In the genomic region with DNA sequence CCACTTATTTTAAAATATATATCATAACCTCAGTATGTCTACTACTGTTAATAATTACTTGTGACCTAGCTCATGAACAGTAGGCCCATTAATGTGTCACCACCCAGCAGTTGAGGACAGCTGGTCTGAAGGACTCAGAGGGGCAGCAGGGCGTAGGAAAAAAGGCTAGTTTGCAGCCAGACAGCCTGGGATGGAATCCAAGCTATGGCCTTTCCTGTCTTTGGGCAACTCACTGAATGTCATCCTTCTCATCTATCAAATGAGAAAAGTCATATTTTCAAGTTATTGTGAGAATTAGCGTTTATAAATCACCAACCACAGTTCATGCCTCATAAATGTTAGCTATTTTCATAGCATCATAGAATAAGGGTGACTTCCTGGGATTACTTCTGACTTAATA, we compare ENCODE assay signal across 11 cellular contexts. TPM values are rescaled to one million over a fixed set of nuclear protein-coding genes. Genes with fewer than 3 reads are reported as not detected.
DNase-seq lines count a peak whose midpoint lies in the region; ATAC-seq and TF ChIP-seq lines count a peak whose summit lies in the region.
"Had no signal": no experiment of that assay in that cellular context is flagged by ENCODE, and none has a peak within 500 bp of the region (broad histone marks: within the 10 kb centered on the region; RNA-seq: fewer than 3 reads in every experiment).

No MANE protein-coding gene starts in this region.

- no peaks in the 10 kb centered on the region for H3K9me3 ChIP-seq in skeletal muscle tissue (ENCODE audit: control insufficient read depth in 3 of 3, low read length in 3 of 3)

- H3K9ac ChIP-seq in skeletal muscle tissue (ENCODE audit: low read depth in 1 of 3, low read length in 3 of 3) = no peak overlapping the region

- H3K4me1 ChIP-seq in skeletal muscle tissue (ENCODE audit: control insufficient read depth in 3 of 3, insufficient read depth in 3 of 3, low read length in 3 of 3) = peaks cover 5 to 8% (median 8%) of the 10 kb centered on the region in 3 donors

- no peaks in the 10 kb centered on the region for H3K27me3 ChIP-seq in skeletal muscle tissue (ENCODE audit: control insufficient read depth in 3 of 3, insufficient read depth in 3 of 3, low read length in 3 of 3)

- ATAC-seq in GM19467 (IDR thresholded peaks at IDR 0.05; ENCODE audit: unreplicated experiment) (peak; percentile 70), GM18858 (IDR thresholded peaks at IDR 0.05; ENCODE audit: unreplicated experiment) (no peak), GM21390 (IDR thresholded peaks at IDR 0.05; ENCODE audit: unreplicated experiment) (no peak)

- H3K36me3 ChIP-seq in skeletal muscle tissue (ENCODE audit: control insufficient read depth in 3 of 3, insufficient read depth in 3 of 3, low read length in 3 of 3) = no peaks in the 10 kb centered on the region

- TF ChIP-seq CTCF in foreskin fibroblast (IDR thresholded peaks at IDR 0.05; ENCODE audit: low read depth, low read length) = no peak

- H3K27ac ChIP-seq in skeletal muscle tissue (ENCODE audit: low read depth, low read length) = peak overlapping the region; percentile 7

- peak; percentile 72 to 86 for DNase-seq in NCI-H446 (lab: John Stamatoyannopoulos, UW)
- DNase-seq in foreskin fibroblast = peak; percentile 13 to 36
- no peak for DNase-seq in NCI-H2081 treated with DMSO at 0.1 percent for 48 hours (lab: John Stamatoyannopoulos, UW)
- DNase-seq: DMS79 treated with DMSO at 0.1 percent for 48 hours; immature natural killer cell; NCI-H1417; stimulated activated CD4-positive, alpha-beta T cell treated with anti-CD3 and anti-CD28 coated beads, Interleukin-2, amount 100 ng/mL, for 24 hours had no signal

- H3K4me3 ChIP-seq in foreskin fibroblast (ENCODE audit: low read depth in 1 of 2, low read length in 2 of 2) = no peak overlapping the region
- no peak overlapping the region for H3K4me3 ChIP-seq in skeletal muscle tissue (ENCODE audit: low read length in 3 of 3)

RNA-seq across cellular contexts. Expression of a gene that starts 12.3 kb away (rescaled TPM):
- 29.2 TPM for total RNA-seq in skeletal muscle tissue
